ENCODE assay signal across 2 cellular contexts in genomic region chr17:37743875-37744632, GRCh38.
TF ChIP-seq lines count a peak whose summit lies in the region.

No MANE protein-coding gene starts in this region.

TF ChIP-seq in HCT116, 20 proteins besides CTCF, POLR2A, EP300 and RAD21:
- TF ChIP-seq ELF1 (IDR thresholded peaks at IDR 0.05; ENCODE audit: borderline replicate concordance, low read depth) (no peak), CEBPB (IDR thresholded peaks at IDR 0.05; ENCODE audit: low read depth) (no peak), FOSL1 (IDR thresholded peaks at IDR 0.05; ENCODE audit: low read depth) (no peak), ZFX (IDR thresholded peaks at IDR 0.05) (peak; percentile 24; the same call in 1 of the 2 replicates)
TF ChIP-seq in HCT116: peak in this region for 1.

TF ChIP-seq in GM12878, 131 proteins besides CTCF, POLR2A, EP300 and RAD21:
- TF ChIP-seq NRF1 (conservative IDR thresholded peaks at IDR 0.05; ENCODE audit: low read depth, low read length) (no peak), LARP7 (IDR thresholded peaks at IDR 0.05) (peak; percentile 52), BCLAF1 (IDR thresholded peaks at IDR 0.05) (no peak), JUND (IDR thresholded peaks at IDR 0.05; ENCODE audit: low read depth, low read length) (0 out of 2 replicates have a peak, but pooled peaks have one; percentile 19), SPI1 (IDR thresholded peaks at IDR 0.05; ENCODE audit: borderline replicate concordance, insufficient read depth, low read depth, low read length) (no peak), IKZF1 (conservative IDR thresholded peaks at IDR 0.05) (peak; percentile 86; the same call in 1 of the 2 replicates), ZNF207 (IDR thresholded peaks at IDR 0.05; ENCODE audit: borderline replicate concordance) (no peak), E2F4 (IDR thresholded peaks at IDR 0.05; ENCODE audit: low read depth, low read length) (no peak), ZSCAN29 (IDR thresholded peaks at IDR 0.05) (0 out of 2 replicates have a peak, but pooled peaks have one; percentile 32), NFYA (IDR thresholded peaks at IDR 0.05; ENCODE audit: borderline replicate concordance, low read depth, low read length) (no peak), RAD51 (IDR thresholded peaks at IDR 0.05) (no peak), SREBF2 (IDR thresholded peaks at IDR 0.05; ENCODE audit: low read length) (no peak), IKZF2 (IDR thresholded peaks at IDR 0.05) (peak; percentile 27 to 67; a peak in 2 of 4 replicates), MEF2B (IDR thresholded peaks at IDR 0.05; ENCODE audit: partially characterized antibody, poor library complexity, severe bottlenecking) (no peak), NR2F1 (conservative IDR thresholded peaks at IDR 0.05) (peak; percentile 53; the same call in 1 of the 2 replicates), GATAD2B (conservative IDR thresholded peaks at IDR 0.05; ENCODE audit: low read depth) (peak; percentile 62), EZH2 (IDR thresholded peaks at IDR 0.05; ENCODE audit: borderline replicate concordance, control insufficient read depth, low read depth, low read length) (no peak), WRNIP1 (IDR thresholded peaks at IDR 0.05; ENCODE audit: borderline replicate concordance, low read depth, low read length) (no peak), FOS (IDR thresholded peaks at IDR 0.05; ENCODE audit: borderline replicate concordance, extremely low read depth, insufficient read length) (no peak), E4F1 (IDR thresholded peaks at IDR 0.05; ENCODE audit: borderline replicate concordance, partially characterized antibody) (no peak), SMC3 (IDR thresholded peaks at IDR 0.05; ENCODE audit: borderline replicate concordance, low read length) (no peak), CEBPB (IDR thresholded peaks at IDR 0.05; ENCODE audit: borderline replicate concordance in 1 of 2, low read depth in 2 of 2, low read length in 2 of 2) (no peak), SMARCA5 (IDR thresholded peaks at IDR 0.05) (peak; percentile 28; the same call in 1 of the 2 replicates), PKNOX1 (IDR thresholded peaks at IDR 0.05) (peak; percentile 82; the same call in 1 of the 2 replicates), TBL1XR1 (IDR thresholded peaks at IDR 0.05; ENCODE audit: low read depth, low read length) (no peak), SIX5 (IDR thresholded peaks at IDR 0.05; ENCODE audit: low read depth, low read length, severe bottlenecking) (no peak), RBBP5 (conservative IDR thresholded peaks at IDR 0.05) (no peak), DPF2 (IDR thresholded peaks at IDR 0.05) (peak; percentile 43; the same call in 1 of the 2 replicates), ELK1 (IDR thresholded peaks at IDR 0.05; ENCODE audit: low read depth, low read length) (no peak), MEF2A (IDR thresholded peaks at IDR 0.05; ENCODE audit: insufficient read depth, low read depth, low read length) (no peak), SUZ12 (IDR thresholded peaks at IDR 0.05; ENCODE audit: unreplicated experiment) (peak; percentile 72), MYB (IDR thresholded peaks at IDR 0.05; ENCODE audit: borderline replicate concordance, low read depth, low read length) (no peak; the same call in 1 of the 2 replicates), FOXK2 (IDR thresholded peaks at IDR 0.05) (no peak), POLR2AphosphoS2 (IDR thresholded peaks at IDR 0.05; ENCODE audit: low read depth, low read length) (no peak)
